In genomic region chr17:44529864-44530263, GRCh38 we compare ENCODE assay signal across 31 cellular contexts.
"Had no signal": no experiment of that assay in that cellular context is flagged by ENCODE, and none has a peak within 500 bp of the region (broad histone marks: within the 10 kb centered on the region; RNA-seq: fewer than 3 reads in every experiment).

No MANE protein-coding gene starts in this region.

- H3K36me3 ChIP-seq: brain microvascular endothelial cell, esophagus squamous epithelium, neural progenitor cell, spleen, suprapubic skin, tibial artery, upper lobe of right lung had no signal

- H3K4me3 ChIP-seq: esophagus squamous epithelium, hepatocyte, neural progenitor cell, psoas muscle, spleen, suprapubic skin, tibial artery, upper lobe of right lung had no signal

- H3K79me2 ChIP-seq: hepatocyte, parathyroid adenoma had no signal

- H3K9me3 ChIP-seq: esophagus squamous epithelium, psoas muscle, suprapubic skin, tibial artery, upper lobe of right lung had no signal

- H3K27me3 ChIP-seq: brain microvascular endothelial cell, hepatocyte, neural progenitor cell had no signal

- H3K27ac ChIP-seq: brain microvascular endothelial cell, esophagus squamous epithelium, hepatocyte, neural progenitor cell, parathyroid adenoma, psoas muscle, spleen, suprapubic skin, tibial artery, upper lobe of right lung had no signal

- H3K9ac ChIP-seq: neural progenitor cell, parathyroid adenoma had no signal

- H3K4me2 ChIP-seq: hepatocyte, neural progenitor cell had no signal

- H2AFZ ChIP-seq: hepatocyte, neural progenitor cell, parathyroid adenoma had no signal

- FAIRE-seq: astrocyte, endothelial cell of umbilical vein, keratinocyte had no signal

- H3K4me1 ChIP-seq: parathyroid adenoma, psoas muscle had no signal

- DNase-seq: activated CD4-positive, alpha-beta memory T cell treated with anti-CD3 and anti-CD28 coated beads, Interleukin-2, amount 10 ng/mL, durations not matched to agents 7 days and 5 days; activated CD4-positive, alpha-beta T cell treated with anti-CD3 and anti-CD28 coated beads for 1 hour; activated CD4-positive, alpha-beta T cell treated with anti-CD3 and anti-CD28 coated beads, Interleukin-2, amount 10 ng/mL, durations not matched to agents 7 days and 5 days; activated CD8-positive, alpha-beta memory T cell treated with anti-CD3 and anti-CD28 coated beads, Interleukin-2, amount 50 U/mL, for 48 hours; activated gamma-delta T cell; activated naive CD4-positive, alpha-beta T cell treated with anti-CD3 and anti-CD28 coated beads, Interleukin-2, amount 10 ng/mL, durations not matched to agents 7 days and 5 days; activated T-cell treated with anti-CD3 and anti-CD28 coated beads, Interleukin-2, amount 50 U/mL, for 24 hours; amniotic stem cell; brain microvascular endothelial cell; caudate nucleus; cortex of kidney; effector memory CD8-positive, alpha-beta T cell; esophagus squamous epithelium; foreskin melanocyte; left colon; naive thymus-derived CD8-positive, alpha-beta T cell; occipital lobe; psoas muscle; right cardiac atrium; spleen; stimulated activated naive CD4-positive, alpha-beta T cell; T-helper 2 cell; tibial artery; upper lobe of right lung had no signal
